In genomic region chr22:46867106-46867505, GRCh38 we compare ENCODE assay signal across 27 cellular contexts.
A peak's percentile ranks its signal among the peaks of the same experiment; 100 is the strongest.
DNase-seq lines count a peak whose midpoint lies in the region; ATAC-seq, FAIRE-seq and TF ChIP-seq lines count a peak whose summit lies in the region.
"Had no signal": no experiment of that assay in that cellular context is flagged by ENCODE, and none has a peak within 500 bp of the region (broad histone marks: within the 10 kb centered on the region; RNA-seq: fewer than 3 reads in every experiment).

No MANE protein-coding gene starts in this region.

- H3K14ac ChIP-seq in mesenchymal stem cell (ENCODE audit: low read length in 2 of 2) = no peak overlapping the region

- H2BK5ac ChIP-seq in mesenchymal stem cell (ENCODE audit: low read depth, low read length, poor library complexity, severe bottlenecking) = no peak overlapping the region
- H2BK5ac ChIP-seq in mesendoderm (ENCODE audit: low read length) = no peak overlapping the region

- peak overlapping the region; percentile 62; the same call in 1 of the 2 replicates for H3K27ac ChIP-seq in ACC112 (ENCODE audit: low read depth, low read length)
- H3K27ac ChIP-seq in brain microvascular endothelial cell = peak overlapping the region; percentile 86
- H3K27ac ChIP-seq in mesenchymal stem cell (ENCODE audit: low read length, poor library complexity, severe bottlenecking) = peak overlapping the region; percentile 74
- H3K27ac ChIP-seq in mesendoderm (ENCODE audit: low read depth, low read length) = no peak overlapping the region
- H3K27ac ChIP-seq: ascending aorta, pancreas, suprapubic skin, upper lobe of left lung had no signal

- POLR2A ChIA-PET in HEK293T (lab: Yijun Ruan, JAX) = no interaction called here

- H2AFZ ChIP-seq in ACC112 (ENCODE audit: low read length, unreplicated experiment) = no peak overlapping the region
- H2AFZ ChIP-seq in mesenchymal stem cell (ENCODE audit: low read depth, low read length) = no peak overlapping the region

- no peak overlapping the region for H4K5ac ChIP-seq in mesendoderm (ENCODE audit: low read length)

- H3K4me2 ChIP-seq in mesenchymal stem cell (ENCODE audit: low read length, poor library complexity, severe bottlenecking) = no peak overlapping the region
- no peak overlapping the region for H3K4me2 ChIP-seq in mesendoderm (ENCODE audit: low read length)

- H3K79me1 ChIP-seq in mesenchymal stem cell (replicated peaks; ENCODE audit: low read length, poor library complexity, severe bottlenecking) = peaks cover 41% of the 10 kb centered on the region
- peaks cover 3% of the 10 kb centered on the region for H3K79me1 ChIP-seq in mesendoderm (ENCODE audit: low read length)

- H2AK5ac ChIP-seq in mesenchymal stem cell (ENCODE audit: low read length, severe bottlenecking) (no peak overlapping the region), mesendoderm (ENCODE audit: low read length) (no peak overlapping the region)

- no peak overlapping the region for H3K4ac ChIP-seq in mesenchymal stem cell (ENCODE audit: low read depth in 1 of 2, low read length in 2 of 2)
- no peak overlapping the region for H3K4ac ChIP-seq in mesendoderm (ENCODE audit: low read depth, low read length)

- H2BK120ac ChIP-seq in mesenchymal stem cell (ENCODE audit: low read depth, low read length) (no peak overlapping the region), mesendoderm (ENCODE audit: low read depth, low read length) (no peak overlapping the region)

- CTCF ChIA-PET in HEK293T (lab: Yijun Ruan, JAX) = no interaction called here

- H3K27me3 ChIP-seq in ACC112 (ENCODE audit: insufficient read depth, low read length) (no peaks in the 10 kb centered on the region), brain microvascular endothelial cell (replicated peaks) (no peaks in the 10 kb centered on the region), mesenchymal stem cell (ENCODE audit: control insufficient read depth in 1 of 2, insufficient read depth in 1 of 2, low read length in 2 of 2) (no peaks in the 10 kb centered on the region), mesendoderm (ENCODE audit: insufficient read depth, low read length, poor library complexity) (no peaks in the 10 kb centered on the region)
- H3K27me3 ChIP-seq: ascending aorta, pancreas, suprapubic skin, upper lobe of left lung had no signal

- peak; percentile 26 for FAIRE-seq in HTR-8/SVneo (lab: Jason Lieb, UNC)
- FAIRE-seq: D721Med, pancreas, RCC 7860 had no signal

- no peak overlapping the region for H4K8ac ChIP-seq in mesenchymal stem cell (ENCODE audit: low read length)
- H4K8ac ChIP-seq in mesendoderm (ENCODE audit: low read depth, low read length) = no peak overlapping the region

- in situ Hi-C loops in brain microvascular endothelial cell (cut with HindIII; ENCODE audit: low pct_ligation_motif_present, low sequenced_read_pairs) = no loop called here

- H3K9ac ChIP-seq in mesenchymal stem cell (ENCODE audit: low read length) = no peak overlapping the region
- no peak overlapping the region for H3K9ac ChIP-seq in mesendoderm (ENCODE audit: low read length)

- no peak overlapping the region for H4K91ac ChIP-seq in mesenchymal stem cell (ENCODE audit: low read length)

- H3K9me3 ChIP-seq in mesenchymal stem cell (ENCODE audit: control insufficient read depth, low read length) = peaks cover 6% of the 10 kb centered on the region
- H3K9me3 ChIP-seq: pancreas, suprapubic skin had no signal

- no peak overlapping the region for H2BK15ac ChIP-seq in mesenchymal stem cell (ENCODE audit: low read depth, poor library complexity, severe bottlenecking)
- H2BK15ac ChIP-seq in mesendoderm (replicated peaks; ENCODE audit: low read depth) = no peak overlapping the region

- H3K18ac ChIP-seq in mesenchymal stem cell (ENCODE audit: low read depth in 1 of 2, low read length in 2 of 2) (no peak overlapping the region), mesendoderm (ENCODE audit: low read length) (no peak overlapping the region)

- 70% methylated on average over 3 of the region's 4 CpGs for WGBS in mesenchymal stem cell
- no CpG with 5 or more reads among the region's 4 CpGs for WGBS in mesendoderm (ENCODE audit: extremely low coverage, insufficient coverage, low lambda C conversion rate)

- peaks cover 4% of the 10 kb centered on the region; the same call in 1 of the 2 replicates for H3K36me3 ChIP-seq in ACC112 (ENCODE audit: insufficient read depth, low read length)
- no peaks in the 10 kb centered on the region for H3K36me3 ChIP-seq in brain microvascular endothelial cell (replicated peaks)
- H3K36me3 ChIP-seq in mesenchymal stem cell (ENCODE audit: control insufficient read depth in 1 of 2, insufficient read depth in 2 of 2, low read depth in 1 of 2, low read length in 2 of 2) = peaks cover 7 to 8% of the 10 kb centered on the region in 2 experiments
- no peaks in the 10 kb centered on the region for H3K36me3 ChIP-seq in mesendoderm (ENCODE audit: control insufficient read depth, insufficient read depth, low read length)
- H3K36me3 ChIP-seq: suprapubic skin, upper lobe of left lung had no signal

- H3K4me3 ChIP-seq in ACC112 (ENCODE audit: low read depth, low read length) = no peak overlapping the region
- no peak overlapping the region for H3K4me3 ChIP-seq in brain microvascular endothelial cell (ENCODE audit: low read depth, low read length)
- no peak overlapping the region for H3K4me3 ChIP-seq in mesenchymal stem cell (ENCODE audit: insufficient read depth in 1 of 2, low read depth in 1 of 2, low read length in 2 of 2)
- no peak overlapping the region for H3K4me3 ChIP-seq in mesendoderm (ENCODE audit: low read length)
- H3K4me3 ChIP-seq: ascending aorta, pancreas, suprapubic skin, upper lobe of left lung had no signal

- no peak for DNase-seq in HTR-8/SVneo (ENCODE audit: insufficient read length, low spot score)
- no peak for DNase-seq in brain microvascular endothelial cell
- no peak for DNase-seq in mesenchymal stem cell
- no peak for DNase-seq in NCI-H1694 (lab: John Stamatoyannopoulos, UW)
- DNase-seq in HEK293T (ENCODE audit: extremely low spot score) = no peak
- DNase-seq in mesendoderm = no peak
- DNase-seq: activated CD4-positive, alpha-beta T cell treated with anti-CD3 and anti-CD28 coated beads, Interleukin-2, amount 50 U/mL, for 1 hour; activated effector memory CD4-positive, alpha-beta T cell treated with anti-CD3 and anti-CD28 coated beads, Interleukin-2, amount 50 U/mL, for 16 hours; activated T-cell treated with anti-CD3 and anti-CD28 coated beads, Interleukin-2, amount 50 U/mL, for 1 hour; CD4-positive, alpha-beta memory T cell; NCI-H1436; NCI-H2081 treated with DMSO at 0.1 percent for 48 hours; NCI-H226; pancreas; retina; stimulated activated CD4-positive, alpha-beta T cell treated with anti-CD3 and anti-CD28 coated beads, Interleukin-1b, Interleukin-23, amount 100 ng/mL, for 48 hours; stimulated activated naive CD4-positive, alpha-beta T cell treated with Interleukin-2 at 50 U/mL for 16 hours; SW 1271; T-helper 9 cell; upper lobe of left lung had no signal

- H3K23ac ChIP-seq in mesenchymal stem cell (ENCODE audit: low read length in 2 of 2) = no peak overlapping the region
- H3K23ac ChIP-seq in mesendoderm (ENCODE audit: low read length) = no peak overlapping the region

- peaks cover 12% of the 10 kb centered on the region for H3K4me1 ChIP-seq in ACC112 (ENCODE audit: control insufficient read depth, insufficient read depth, low read length, unreplicated experiment)
- peaks cover 6% of the 10 kb centered on the region for H3K4me1 ChIP-seq in mesenchymal stem cell (ENCODE audit: control insufficient read depth, insufficient read depth, low read depth, low read length)
- H3K4me1 ChIP-seq in mesendoderm (ENCODE audit: control insufficient read depth, low read depth, low read length) = no peaks in the 10 kb centered on the region
- H3K4me1 ChIP-seq: ascending aorta, suprapubic skin, upper lobe of left lung had no signal

- no peak overlapping the region for H2BK12ac ChIP-seq in mesenchymal stem cell (ENCODE audit: low read length in 2 of 2)

- ATAC-seq in HG03565 (IDR thresholded peaks at IDR 0.05; ENCODE audit: unreplicated experiment) = no peak
- ATAC-seq: left lobe of liver, pancreas had no signal

- no peaks in the 10 kb centered on the region for H3K79me2 ChIP-seq in ACC112 (ENCODE audit: control insufficient read depth, insufficient read depth, low read length, unreplicated experiment)
- no peaks in the 10 kb centered on the region for H3K79me2 ChIP-seq in mesendoderm (ENCODE audit: control insufficient read depth, insufficient read depth, low read length)

- TF ChIP-seq CTCF in brain microvascular endothelial cell (IDR thresholded peaks at IDR 0.05; ENCODE audit: low read depth, low read length, missing control alignments) = no peak

- no peak overlapping the region for H3K56ac ChIP-seq in mesendoderm (ENCODE audit: low read length)

TF ChIP-seq in HEK293T, 16 proteins besides CTCF, POLR2A, EP300 and RAD21:
- TF ChIP-seq SUZ12 (IDR thresholded peaks at IDR 0.05) (no peak), NFRKB (IDR thresholded peaks at IDR 0.05) (no peak), TARDBP (IDR thresholded peaks at IDR 0.05) (no peak), ARNT (IDR thresholded peaks at IDR 0.05) (no peak), PKNOX1 (IDR thresholded peaks at IDR 0.05) (no peak), FOXK2 (IDR thresholded peaks at IDR 0.05) (no peak), SP1 (IDR thresholded peaks at IDR 0.05) (no peak), FOXA1 (IDR thresholded peaks at IDR 0.05) (no peak), ZNF384 (IDR thresholded peaks at IDR 0.05) (no peak), BHLHE40 (IDR thresholded peaks at IDR 0.05; ENCODE audit: borderline replicate concordance) (no peak), CTBP1 (IDR thresholded peaks at IDR 0.05; ENCODE audit: borderline replicate concordance) (no peak), FOXM1 (IDR thresholded peaks at IDR 0.05; ENCODE audit: borderline replicate concordance) (no peak), L3MBTL2 (conservative IDR thresholded peaks at IDR 0.05) (no peak), HDGF (IDR thresholded peaks at IDR 0.05; ENCODE audit: borderline replicate concordance) (no peak), ELF4 (IDR thresholded peaks at IDR 0.05) (no peak)
